9 cellular contexts compared by ENCODE assay signal in genomic region chr3:136546718-136547117, GRCh38.
A peak's percentile ranks its signal among the peaks of the same experiment; 100 is the strongest.
DNase-seq lines count a peak whose midpoint lies in the region; ATAC-seq and FAIRE-seq lines count a peak whose summit lies in the region.
"Had no signal": no experiment of that assay in that cellular context is flagged by ENCODE, and none has a peak within 500 bp of the region (broad histone marks: within the 10 kb centered on the region; RNA-seq: fewer than 3 reads in every experiment).

No MANE protein-coding gene starts in this region.

- no peak for FAIRE-seq in urothelium cell line (lab: Jason Lieb, UNC)

- no peak overlapping the region for H3K18ac ChIP-seq in mesenchymal stem cell (ENCODE audit: low read depth in 1 of 2, low read length in 2 of 2)

- H4K91ac ChIP-seq in mesenchymal stem cell (ENCODE audit: low read length): no peak overlapping the region

- no peak overlapping the region for H4K8ac ChIP-seq in mesenchymal stem cell (ENCODE audit: low read length)

- no peaks in the 10 kb centered on the region for H3K9me3 ChIP-seq in mesenchymal stem cell (ENCODE audit: control insufficient read depth, low read length)

- no peak overlapping the region for H3K4me2 ChIP-seq in mesenchymal stem cell (ENCODE audit: low read length, poor library complexity, severe bottlenecking)

- no peak overlapping the region for H3K4ac ChIP-seq in mesenchymal stem cell (ENCODE audit: low read depth in 1 of 2, low read length in 2 of 2)

- H3K36me3 ChIP-seq in mesenchymal stem cell (ENCODE audit: control insufficient read depth in 1 of 2, insufficient read depth in 2 of 2, low read depth in 1 of 2, low read length in 2 of 2): peaks cover 4 to 16% of the 10 kb centered on the region in 2 experiments

- peaks cover 12% of the 10 kb centered on the region for H3K79me1 ChIP-seq in mesenchymal stem cell (replicated peaks; ENCODE audit: low read length, poor library complexity, severe bottlenecking)

- H3K4me3 ChIP-seq in mesenchymal stem cell (ENCODE audit: insufficient read depth in 1 of 2, low read depth in 1 of 2, low read length in 2 of 2): no peak overlapping the region

- H3K27me3 ChIP-seq in mesenchymal stem cell (ENCODE audit: control insufficient read depth in 1 of 2, insufficient read depth in 1 of 2, low read length in 2 of 2): no peaks in the 10 kb centered on the region

- no peaks in the 10 kb centered on the region for H3K4me1 ChIP-seq in mesenchymal stem cell (ENCODE audit: control insufficient read depth, insufficient read depth, low read depth, low read length)

- H2AFZ ChIP-seq in mesenchymal stem cell (ENCODE audit: low read depth, low read length): no peak overlapping the region

- H2BK15ac ChIP-seq in mesenchymal stem cell (ENCODE audit: low read depth, poor library complexity, severe bottlenecking): no peak overlapping the region

- DNase-seq in EL: peak; percentile 29
- DNase-seq in LHCN-M2 (ENCODE audit: low read depth): peak; percentile 35
- DNase-seq in astrocyte of the hippocampus (ENCODE audit: low read depth, low spot score): peak; percentile 23
- DNase-seq in mesenchymal stem cell: peak; percentile 9
- no peak for DNase-seq in NCI-H1694 (lab: John Stamatoyannopoulos, UW)
- DNase-seq in central memory CD4-positive, alpha-beta T cell: no peak
- no peak for DNase-seq in urothelium cell line (ENCODE audit: low spot score)
- DNase-seq: NCI-H1092 had no signal

- H2AK5ac ChIP-seq in mesenchymal stem cell (ENCODE audit: low read length, severe bottlenecking): no peak overlapping the region

- H3K27ac ChIP-seq in mesenchymal stem cell (ENCODE audit: low read length, poor library complexity, severe bottlenecking): no peak overlapping the region

- H3K23ac ChIP-seq in mesenchymal stem cell (ENCODE audit: low read length in 2 of 2): no peak overlapping the region

- no peak overlapping the region for H3K9ac ChIP-seq in mesenchymal stem cell (ENCODE audit: low read length)

- no peak overlapping the region for H2BK120ac ChIP-seq in mesenchymal stem cell (ENCODE audit: low read depth, low read length)

- H2BK5ac ChIP-seq in mesenchymal stem cell (ENCODE audit: low read depth, low read length, poor library complexity, severe bottlenecking): no peak overlapping the region

- no peak overlapping the region for H2BK12ac ChIP-seq in mesenchymal stem cell (ENCODE audit: low read length in 2 of 2)

- ATAC-seq in GM18498 (IDR thresholded peaks at IDR 0.05; ENCODE audit: unreplicated experiment): no peak

- no peak overlapping the region for H3K14ac ChIP-seq in mesenchymal stem cell (ENCODE audit: low read length in 2 of 2)

Comparison
In these comparisons a context has a peak if more than half of its experiments do, and no peak if none do; other contexts are left out.
1. DNase-seq: peak in EL (single experiment), LHCN-M2 (single experiment), astrocyte of the hippocampus (single experiment) and mesenchymal stem cell (single experiment); none in NCI-H1694 (single experiment), central memory CD4-positive, alpha-beta T cell (single experiment) and urothelium cell line (single experiment).